1 cellular context compared by ENCODE assay signal in genomic region chr6:113876654-113877053, GRCh38.
TF ChIP-seq lines count a peak whose summit lies in the region.

No MANE protein-coding gene starts in this region.

TF ChIP-seq in K562, 482 proteins besides CTCF, POLR2A, EP300 and RAD21 (continued from another document):
- TF ChIP-seq ZBTB40 (IDR thresholded peaks at IDR 0.05) (no peak), ZBTB40 (CRISPR knock-in tag; IDR thresholded peaks at IDR 0.05) (no peak)
